Comparison of ENCODE assay signal across 1 cellular context in genomic region chr6:89976141-89977020, GRCh38.
TF ChIP-seq lines count a peak whose summit lies in the region.

No MANE protein-coding gene starts in this region.

TF ChIP-seq in neural cell, 6 proteins besides CTCF, POLR2A, EP300 and RAD21:
- TF ChIP-seq REST (IDR thresholded peaks at IDR 0.05; ENCODE audit: borderline replicate concordance) = peak; percentile 48
- TF ChIP-seq SMC3 (conservative IDR thresholded peaks at IDR 0.05; ENCODE audit: poor library complexity) = peak; percentile 9
- peak; percentile 59 for TF ChIP-seq POLR2AphosphoS5 (IDR thresholded peaks at IDR 0.05)
- no peak for TF ChIP-seq MXI1 (conservative IDR thresholded peaks at IDR 0.05; ENCODE audit: poor library complexity, severe bottlenecking)
TF ChIP-seq in neural cell: peak in this region for 3.
